Comparison of ENCODE assay signal across 1 cellular context in genomic region chr5:74798977-74799911, GRCh38.
TF ChIP-seq lines count a peak whose summit lies in the region.

No MANE protein-coding gene starts in this region.

TF ChIP-seq in IMR-90, 13 proteins besides CTCF, POLR2A, EP300 and RAD21 (continued from another document):
- TF ChIP-seq USF2 (IDR thresholded peaks at IDR 0.05; ENCODE audit: low read depth, low read length) (no peak), ELK1 (IDR thresholded peaks at IDR 0.05; ENCODE audit: borderline replicate concordance, low read depth, low read length) (no peak), CHD1 (IDR thresholded peaks at IDR 0.05; ENCODE audit: low read depth, low read length) (no peak)
